Comparison of ENCODE assay signal across 14 cellular contexts in genomic region chr4:159169414-159169813, GRCh38.
DNase-seq lines count a peak whose midpoint lies in the region; ATAC-seq and TF ChIP-seq lines count a peak whose summit lies in the region.
"Had no signal": no experiment of that assay in that cellular context is flagged by ENCODE, and none has a peak within 500 bp of the region (broad histone marks: within the 10 kb centered on the region; RNA-seq: fewer than 3 reads in every experiment).

No MANE protein-coding gene starts in this region.

- no peak overlapping the region for H3K4me3 Mint-ChIP-seq in memory B cell
- no peak overlapping the region for H3K4me3 Mint-ChIP-seq in activated CD8-positive, alpha-beta T cell treated with anti-CD3 and anti-CD28 coated beads for 36 hours
- H3K4me3 Mint-ChIP-seq: activated B cell treated with CpG ODN at 0.5 μM for 24 hours had no signal

- H3K4me1 Mint-ChIP-seq in memory B cell: peaks cover 28% of the 10 kb centered on the region
- H3K4me1 Mint-ChIP-seq in activated CD8-positive, alpha-beta T cell treated with anti-CD3 and anti-CD28 coated beads for 36 hours (ENCODE audit: low read depth): peaks cover 45% of the 10 kb centered on the region

- CTCF ChIA-PET in activated CD8-positive, alpha-beta T cell treated with anti-CD3 and anti-CD28 coated beads for 36 hours (lab: Charles Lee): no interaction called here

- no peaks in the 10 kb centered on the region for H3K9me3 Mint-ChIP-seq in memory B cell
- H3K9me3 Mint-ChIP-seq in activated CD8-positive, alpha-beta T cell treated with anti-CD3 and anti-CD28 coated beads for 36 hours: no peaks in the 10 kb centered on the region
- H3K9me3 Mint-ChIP-seq: activated B cell treated with CpG ODN at 0.5 μM for 24 hours had no signal

- no peak overlapping the region for H3K27ac Mint-ChIP-seq in memory B cell
- no peak overlapping the region for H3K27ac Mint-ChIP-seq in activated CD8-positive, alpha-beta T cell treated with anti-CD3 and anti-CD28 coated beads for 36 hours
- H3K27ac Mint-ChIP-seq: activated B cell treated with CpG ODN at 0.5 μM for 24 hours had no signal

- ATAC-seq in GM19043 (IDR thresholded peaks at IDR 0.05; ENCODE audit: low read depth, unreplicated experiment): peak; percentile 29
- peak; percentile 40 for ATAC-seq in GM21786 (IDR thresholded peaks at IDR 0.05; ENCODE audit: unreplicated experiment)
- peak; percentile 26 for ATAC-seq in HG03103 (IDR thresholded peaks at IDR 0.05; ENCODE audit: low read depth, unreplicated experiment)
- ATAC-seq in memory B cell (ENCODE audit: low read depth): peak; percentile 24
- ATAC-seq in activated CD8-positive, alpha-beta T cell treated with anti-CD3 and anti-CD28 coated beads for 36 hours: no peak
- ATAC-seq: mucosa of descending colon had no signal

- H3K27me3 Mint-ChIP-seq in memory B cell: peaks cover 9% of the 10 kb centered on the region
- no peaks in the 10 kb centered on the region for H3K27me3 Mint-ChIP-seq in activated CD8-positive, alpha-beta T cell treated with anti-CD3 and anti-CD28 coated beads for 36 hours

- TF ChIP-seq CTCF in activated CD8-positive, alpha-beta T cell treated with anti-CD3 and anti-CD28 coated beads for 36 hours (IDR thresholded peaks at IDR 0.05): no peak

- DNase-seq in memory B cell (ENCODE audit: low spot score in 2 of 2): no peak
- DNase-seq in T-helper 1 cell: no peak
- DNase-seq in stimulated activated CD4-positive, alpha-beta T cell treated with anti-CD3 and anti-CD28 coated beads, Interleukin-15, amount 100 ng/mL, for 24 hours: no peak
- no peak for DNase-seq in NK-92 treated with Interleukin-12 subunit alpha and Interleukin-12 subunit beta, amount 100 ng/mL, for 24 hours (lab: John Stamatoyannopoulos, UW)
- no peak for DNase-seq in activated CD8-positive, alpha-beta T cell treated with anti-CD3 and anti-CD28 coated beads for 36 hours
- DNase-seq: activated B cell treated with CpG ODN at 0.5 μM for 24 hours, caudate nucleus, kidney, mucosa of descending colon, NCI-H2227 treated with DMSO at 0.1 percent for 48 hours, OCI-M1 had no signal

- H3K36me3 Mint-ChIP-seq in memory B cell: peaks cover 4% of the 10 kb centered on the region
- peaks cover 1% of the 10 kb centered on the region for H3K36me3 Mint-ChIP-seq in activated CD8-positive, alpha-beta T cell treated with anti-CD3 and anti-CD28 coated beads for 36 hours (ENCODE audit: low read depth)

- POLR2A ChIA-PET in activated CD8-positive, alpha-beta T cell treated with anti-CD3 and anti-CD28 coated beads for 36 hours (lab: Charles Lee): no interaction called here

- intact Hi-C loops in activated CD8-positive, alpha-beta T cell treated with anti-CD3 and anti-CD28 coated beads for 36 hours (cut with micrococcal nuclease): no loop called here
